10 cellular contexts compared by ENCODE assay signal in genomic region chr13:60335531-60335930, GRCh38.
DNase-seq lines count a peak whose midpoint lies in the region; ATAC-seq and TF ChIP-seq lines count a peak whose summit lies in the region.
"Had no signal": no experiment of that assay in that cellular context is flagged by ENCODE, and none has a peak within 500 bp of the region (broad histone marks: within the 10 kb centered on the region; RNA-seq: fewer than 3 reads in every experiment).

No MANE protein-coding gene starts in this region.

- H3K9me3 Mint-ChIP-seq in endodermal cell: peaks cover 10% of the 10 kb centered on the region

- H3K27ac ChIP-seq in endodermal cell (ENCODE audit: low read depth, low read length) (no peak overlapping the region), spleen (no peak overlapping the region)

- peaks cover 9% of the 10 kb centered on the region for H3K4me1 ChIP-seq in endodermal cell (ENCODE audit: control insufficient read depth, insufficient read depth, low read length)
- H3K4me1 ChIP-seq in spleen: no peaks in the 10 kb centered on the region

- WGBS in endodermal cell (ENCODE audit: insufficient coverage in 1 of 2, insufficient read length in 1 of 2), 2 experiments: 0 to 11% methylated on average over 1 of the region's 1 CpG
- WGBS in spleen, 5 donors: 0 to 1% (median 0%) methylated on average over 1 of the region's 1 CpG

- H3K4me3 ChIP-seq in endodermal cell (ENCODE audit: low read length) (no peak overlapping the region), spleen (no peak overlapping the region)

- H3K4me3 Mint-ChIP-seq in endodermal cell: no peak overlapping the region
- H3K4me3 Mint-ChIP-seq: CD4-positive, alpha-beta memory T cell had no signal

- TF ChIP-seq CTCF in endodermal cell (conservative IDR thresholded peaks at IDR 0.05) (peak; percentile 83), spleen (IDR thresholded peaks at IDR 0.05 in 8 of 11, conservative IDR thresholded peaks at IDR 0.05 in 3 of 11) (peak; percentile 19 to 62 (median 50))

- no peaks in the 10 kb centered on the region for H3K27me3 Mint-ChIP-seq in endodermal cell (ENCODE audit: insufficient read depth)

- TF ChIP-seq POLR2A in spleen (IDR thresholded peaks at IDR 0.05): no peak

- peak; percentile 4 for DNase-seq in NCI-H2029 (lab: John Stamatoyannopoulos, UW)
- no peak for DNase-seq in NCI-H2029 treated with DMSO at 0.1 percent for 48 hours (lab: John Stamatoyannopoulos, UW)
- DNase-seq in NCI-H526 treated with DMSO at 0.1 percent for 48 hours (lab: John Stamatoyannopoulos, UW): peak; percentile 30
- DNase-seq in endodermal cell: no peak
- no peak for DNase-seq in spleen
- no peak for DNase-seq in 8988T
- DNase-seq in posterior cingulate gyrus: no peak
- DNase-seq: NCI-H446 treated with DMSO at 0.1 percent for 48 hours had no signal

- peaks cover 2% of the 10 kb centered on the region for H3K36me3 Mint-ChIP-seq in endodermal cell (ENCODE audit: low read depth)
- H3K36me3 Mint-ChIP-seq: CD4-positive, alpha-beta memory T cell had no signal

- intact Hi-C loops in spleen (cut with DNase I; ENCODE audit: low total_unique reads) (no loop called here), posterior cingulate gyrus (cut with DNase I) (no loop called here)

- H3K36me3 ChIP-seq in endodermal cell (ENCODE audit: control insufficient read depth, insufficient read depth, low read length): peaks cover 3% of the 10 kb centered on the region
- no peaks in the 10 kb centered on the region for H3K36me3 ChIP-seq in spleen

- H3K9me3 ChIP-seq in endodermal cell (ENCODE audit: control insufficient read depth, low read length) (peaks cover 20% of the 10 kb centered on the region), spleen (no peaks in the 10 kb centered on the region)

- H3K27me3 ChIP-seq in endodermal cell (ENCODE audit: control insufficient read depth, insufficient read depth, low read length, poor library complexity, severe bottlenecking) (no peaks in the 10 kb centered on the region), spleen (replicated peaks in 1 of 7) (no peaks in the 10 kb centered on the region)

- H3K27ac Mint-ChIP-seq in endodermal cell: no peak overlapping the region
- H3K27ac Mint-ChIP-seq: CD4-positive, alpha-beta memory T cell had no signal

- H3K4me1 Mint-ChIP-seq in endodermal cell: peaks cover 18% of the 10 kb centered on the region
- H3K4me1 Mint-ChIP-seq: CD4-positive, alpha-beta memory T cell had no signal

- no peak for ATAC-seq in HG02588 (IDR thresholded peaks at IDR 0.05; ENCODE audit: unreplicated experiment)

- no peak overlapping the region for H3K9ac ChIP-seq in endodermal cell (ENCODE audit: extremely low read depth, low read length, poor library complexity, severe bottlenecking)

Comparison
In these comparisons a context has a peak if more than half of its experiments do, and no peak if none do; other contexts are left out.
1. DNase-seq: peak in NCI-H2029 (single experiment) and NCI-H526 treated with DMSO at 0.1 percent for 48 hours (single experiment); none in NCI-H2029 treated with DMSO at 0.1 percent for 48 hours (single experiment), endodermal cell (single experiment), spleen (single experiment), 8988T (single experiment) and posterior cingulate gyrus (0 of 10).